In the genomic region with DNA sequence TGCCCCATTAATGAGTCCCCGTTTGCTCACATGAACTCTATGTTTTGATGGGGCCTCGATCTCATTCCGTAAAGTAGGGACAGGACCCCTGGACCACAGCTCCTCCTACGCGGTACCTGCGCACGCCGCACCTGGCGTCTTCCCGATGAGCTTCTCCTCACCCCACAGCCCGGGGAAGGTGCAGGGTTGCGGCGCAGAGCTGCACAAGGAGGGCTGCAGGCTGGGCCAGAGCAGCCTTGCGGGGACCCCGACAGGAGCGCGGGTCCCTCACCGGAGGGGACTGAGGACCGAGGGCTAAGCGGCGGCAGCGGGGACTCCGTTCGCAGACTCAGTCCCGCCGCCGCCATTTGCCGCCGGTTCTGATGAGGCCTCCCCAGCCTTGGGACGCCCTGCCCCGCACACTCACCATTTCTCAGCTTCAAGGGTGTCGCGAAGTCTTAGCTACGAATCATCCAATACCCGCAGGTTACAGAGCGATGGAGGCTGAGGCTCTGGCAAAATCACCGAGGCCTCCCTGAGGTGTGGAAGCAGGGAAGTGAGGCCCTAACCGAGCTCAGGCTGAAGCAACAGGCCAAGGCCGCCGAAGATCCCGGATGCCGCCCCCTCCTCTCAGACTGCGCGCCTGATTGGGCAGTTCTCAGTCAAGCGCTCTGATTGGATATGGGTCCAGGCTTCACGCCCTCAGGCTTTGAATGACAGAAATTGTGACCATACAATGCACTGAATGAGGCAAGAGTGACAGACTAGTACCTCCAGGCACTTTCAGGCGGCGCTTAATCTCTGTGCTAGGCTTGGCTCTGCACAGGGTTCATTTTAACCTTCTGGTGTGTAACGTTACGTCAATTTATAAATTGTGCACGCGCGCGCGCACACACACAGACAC, we compare ENCODE assay signal across 8 cellular contexts. TPM values are rescaled to one million over a fixed set of nuclear protein-coding genes. Genes with fewer than 3 reads are reported as not detected.
DNase-seq lines count a peak whose midpoint lies in the region; ATAC-seq lines count a peak whose summit lies in the region.

No MANE protein-coding gene starts in this region.

- H3K4me1 ChIP-seq in NT2/D1 (ENCODE audit: insufficient read depth, insufficient read length) (no peaks in the 10 kb centered on the region), mononuclear cell (ENCODE audit: insufficient read depth, low read length) (peaks cover 14% of the 10 kb centered on the region)

- H3K9ac ChIP-seq in NT2/D1 (ENCODE audit: insufficient read length, low read depth) = peak overlapping the region; percentile 100

- H3K27me3 ChIP-seq in NT2/D1 (ENCODE audit: insufficient read depth, insufficient read length) (no peaks in the 10 kb centered on the region), mononuclear cell (ENCODE audit: insufficient read depth, low read length) (no peaks in the 10 kb centered on the region)

- peak; percentile 97 for DNase-seq in COR-L47 (lab: John Stamatoyannopoulos, UW)
- DNase-seq in HT1080 (ENCODE audit: low read depth) = peak; percentile 97
- peak; percentile 99 for DNase-seq in NT2/D1 (ENCODE audit: low read depth, low spot score)
- peak; percentile 92 for DNase-seq in activated T-cell treated with anti-CD3 and anti-CD28 coated beads for 24 hours (ENCODE audit: low read depth)
- DNase-seq in epithelial cell of prostate (ENCODE audit: low read depth, low spot score) = peak; percentile 94
- DNase-seq in stimulated activated CD8-positive, alpha-beta memory T cell treated with anti-CD3 and anti-CD28 coated beads, Interleukin-2, amount 100 ng/mL, for 48 hours (ENCODE audit: low read depth in 2 of 2) = peak; percentile 78 to 86

- H3K27ac ChIP-seq in epithelial cell of prostate = peak overlapping the region; percentile 82

- peak overlapping the region; percentile 99 for H3K4me3 ChIP-seq in NT2/D1 (ENCODE audit: insufficient read length, low read depth)
- peak overlapping the region; percentile 71 for H3K4me3 ChIP-seq in mononuclear cell (ENCODE audit: low read length)

- ATAC-seq in GM21367 (IDR thresholded peaks at IDR 0.05; ENCODE audit: unreplicated experiment) = peak; percentile 99

- H3K9me3 ChIP-seq in NT2/D1 (ENCODE audit: insufficient read depth, low read length) = peaks cover 31% of the 10 kb centered on the region
- H3K9me3 ChIP-seq in mononuclear cell (ENCODE audit: low read depth, low read length) = peaks cover 44% of the 10 kb centered on the region

- peaks cover 42% of the 10 kb centered on the region for H3K36me3 ChIP-seq in NT2/D1 (ENCODE audit: insufficient read depth, insufficient read length, low read length)

RNA-seq across cellular contexts. Expression of a gene that starts 25.1 kb away (rescaled TPM):
- total RNA-seq in HT1080 (2014; rRNA removed; shearing (Covaris generic)) = 23.0 and 25.7 TPM in 2 replicates
- 11.6 and 14.5 TPM in 2 replicates for polyA plus RNA-seq in HT1080 (2015; cell fraction: cytosol; rRNA removed)
- 23.0 and 26.9 TPM in 2 replicates for polyA plus RNA-seq in HT1080 (2015; cell fraction: nucleus; rRNA removed)
- 46.4 TPM for total RNA-seq in mononuclear cell

RNA-seq across cellular contexts. Expression of a gene that starts 25.2 kb away (rescaled TPM):
- total RNA-seq in HT1080 (2014; rRNA removed; shearing (Covaris generic)) = 44.2 and 45.0 TPM in 2 replicates
- 24.3 and 27.4 TPM in 2 replicates for polyA plus RNA-seq in HT1080 (2015; cell fraction: cytosol; rRNA removed)
- polyA plus RNA-seq in HT1080 (2015; cell fraction: nucleus; rRNA removed) = 138 and 144 TPM in 2 replicates
- 24.8 TPM for total RNA-seq in mononuclear cell

Comparison
In these comparisons a context has a peak if more than half of its experiments do, and no peak if none do; other contexts are left out.
1. Peak in every context shown above with its lines: DNase-seq, ATAC-seq, H3K4me3 ChIP-seq and H3K27ac ChIP-seq.